Comparison of ENCODE assay signal across 13 cellular contexts in genomic region chr14:103128631-103129300, GRCh38. TPM values are rescaled to one million over a fixed set of nuclear protein-coding genes. Genes with fewer than 3 reads are reported as not detected.
A peak's percentile ranks its signal among the peaks of the same experiment; 100 is the strongest.
DNase-seq lines count a peak whose midpoint lies in the region; ATAC-seq, FAIRE-seq and TF ChIP-seq lines count a peak whose summit lies in the region.
"Had no signal": no experiment of that assay in that cellular context is flagged by ENCODE, and none has a peak within 500 bp of the region (broad histone marks: within the 10 kb centered on the region; RNA-seq: fewer than 3 reads in every experiment).

No MANE protein-coding gene starts in this region.

- peak overlapping the region; percentile 62 for H3K27ac ChIP-seq in epithelial cell of prostate
- peak overlapping the region in 2 of 4 donors; percentile 33 to 62 for H3K27ac ChIP-seq in pancreas
- H3K27ac ChIP-seq: KMS-11, Peyer's patch had no signal

- peak; percentile 42 for DNase-seq in CD14-positive monocyte (ENCODE audit: low spot score)
- peak; percentile 88 for DNase-seq in MG63
- DNase-seq in epithelial cell of prostate (ENCODE audit: low read depth, low spot score), result no peak
- peak in 5 of 6 donors; percentile 32 to 76 (median 43) for DNase-seq in pancreas
- DNase-seq in DMS114 treated with DMSO at 0.1 percent for 48 hours (lab: John Stamatoyannopoulos, UW; ENCODE audit: unreplicated experiment), result no peak
- DNase-seq in midbrain (lab: John Stamatoyannopoulos, UW), result no peak
- DNase-seq in AG08396 (ENCODE audit: low spot score), result no peak
- no peak for DNase-seq in activated naive CD4-positive, alpha-beta T cell treated with anti-CD3 and anti-CD28 coated beads, Interleukin-2, amount 10 ng/mL, durations not matched to agents 7 days and 5 days
- DNase-seq: CD4-positive, alpha-beta T cell; effector memory CD4-positive, alpha-beta T cell had no signal

- H3K36me3 ChIP-seq in MG63 (peaks cover 11% of the 10 kb centered on the region), pancreas (no peaks in the 10 kb centered on the region)

- H3K4me3 ChIP-seq in MG63 (no peak overlapping the region), pancreas (no peak overlapping the region)
- H3K4me3 ChIP-seq: Peyer's patch had no signal

- peak overlapping the region in 5 of 7 donors; percentile 41 to 82 (median 76) for H3K27ac Mint-ChIP-seq in CD14-positive monocyte
- H3K27ac Mint-ChIP-seq in activated naive CD4-positive, alpha-beta T cell treated with anti-CD3 and anti-CD28 coated beads, Interleukin-2, amount 10 ng/mL, durations not matched to agents 7 days and 5 days, result no peak overlapping the region
- H3K27ac Mint-ChIP-seq: CD4-positive, alpha-beta T cell had no signal

- CTCF ChIA-PET in activated naive CD4-positive, alpha-beta T cell treated with anti-CD3 and anti-CD28 coated beads, Interleukin-2, amount 10 ng/mL, durations not matched to agents 7 days and 5 days (lab: Charles Lee), result interaction anchor here (1.5 kb wide), 1 partner anchor 24 kb away, joined by 4 read pairs; no protein-coding TSS in a partner anchor

- TF ChIP-seq CTCF in CD14-positive monocyte (IDR thresholded peaks at IDR 0.05) (no peak), pancreas (IDR thresholded peaks at IDR 0.05) (no peak)

- H3K27me3 ChIP-seq in MG63 (no peaks in the 10 kb centered on the region), pancreas (no peaks in the 10 kb centered on the region)

- ATAC-seq in pancreas, result peak in 2 of 4 donors; percentile 14 to 18

- peaks cover 0 to 1% (median 0%) of the 10 kb centered on the region in 3 donors for H3K27me3 Mint-ChIP-seq in CD14-positive monocyte (ENCODE audit: low read depth in 3 of 3)
- peaks cover 36% of the 10 kb centered on the region for H3K27me3 Mint-ChIP-seq in activated naive CD4-positive, alpha-beta T cell treated with anti-CD3 and anti-CD28 coated beads, Interleukin-2, amount 10 ng/mL, durations not matched to agents 7 days and 5 days

- intact Hi-C loops in CD14-positive monocyte (cut with micrococcal nuclease), result no loop called here
- intact Hi-C loops in pancreas (cut with DNase I), result no loop called here

- peaks cover 36% of the 10 kb centered on the region for H3K4me1 Mint-ChIP-seq in CD14-positive monocyte
- H3K4me1 Mint-ChIP-seq in activated naive CD4-positive, alpha-beta T cell treated with anti-CD3 and anti-CD28 coated beads, Interleukin-2, amount 10 ng/mL, durations not matched to agents 7 days and 5 days, result no peaks in the 10 kb centered on the region

- peaks cover 0 to 2% (median 0%) of the 10 kb centered on the region in 7 donors for H3K9me3 Mint-ChIP-seq in CD14-positive monocyte
- H3K9me3 Mint-ChIP-seq in activated naive CD4-positive, alpha-beta T cell treated with anti-CD3 and anti-CD28 coated beads, Interleukin-2, amount 10 ng/mL, durations not matched to agents 7 days and 5 days, result no peaks in the 10 kb centered on the region
- H3K9me3 Mint-ChIP-seq: CD4-positive, alpha-beta T cell had no signal

- H3K4me3 Mint-ChIP-seq in CD14-positive monocyte, result no peak overlapping the region
- no peak overlapping the region for H3K4me3 Mint-ChIP-seq in activated naive CD4-positive, alpha-beta T cell treated with anti-CD3 and anti-CD28 coated beads, Interleukin-2, amount 10 ng/mL, durations not matched to agents 7 days and 5 days
- H3K4me3 Mint-ChIP-seq: CD4-positive, alpha-beta T cell had no signal

- peaks cover 4 to 17% (median 7%) of the 10 kb centered on the region in 3 donors for H3K4me1 ChIP-seq in pancreas

- WGBS in pancreas, 2 donors, result 62 to 69% methylated on average over 13 of the region's 13 CpGs

- H3K36me3 Mint-ChIP-seq in CD14-positive monocyte, result peaks cover 77 to 92% of the 10 kb centered on the region in 2 donors
- no peaks in the 10 kb centered on the region for H3K36me3 Mint-ChIP-seq in activated naive CD4-positive, alpha-beta T cell treated with anti-CD3 and anti-CD28 coated beads, Interleukin-2, amount 10 ng/mL, durations not matched to agents 7 days and 5 days

- no peaks in the 10 kb centered on the region for H3K9me3 ChIP-seq in MG63
- no peaks in the 10 kb centered on the region for H3K9me3 ChIP-seq in pancreas
- H3K9me3 ChIP-seq: Peyer's patch had no signal

- no peak for FAIRE-seq in pancreas (lab: Jason Lieb, UNC)

RNA-seq across cellular contexts. Expression of gene TNFAIP2, which starts 5.5 kb away (rescaled TPM):
- polyA plus RNA-seq in CD14-positive monocyte (10 to 100 TPM; 41.5 to 50.8 TPM), pancreas (100 to 1,000 TPM; 123 to 288 TPM)
- 86.5 and 90.4 TPM in 2 replicates for total RNA-seq in MG63 (2014; rRNA removed; shearing (Covaris generic); ENCODE audit: low replicate concordance)
- 100 to 1,000 TPM in 1 of 6 donors, 10 to 100 TPM in 3, 1 to 10 TPM in 2; 7.0 to 188 (median 27.7) TPM for total RNA-seq in pancreas

RNA-seq across cellular contexts. Expression of gene EXOC3L4, which starts 34.2 kb away (rescaled TPM):
- polyA plus RNA-seq in CD14-positive monocyte (not detected), pancreas (1 to 10 TPM; 5.0 to 8.9 TPM)
- total RNA-seq in MG63 (2014; rRNA removed; shearing (Covaris generic); ENCODE audit: low replicate concordance), result 0.17 TPM in 1 of 2 replicates, not detected in the other
- 1 to 10 TPM in 4 of 6 donors, under 1 TPM in 2; 0.63 to 6.2 (median 1.3) TPM for total RNA-seq in pancreas
- total RNA-seq: CD4-positive, alpha-beta T cell; mononuclear cell had no signal

RNA-seq across cellular contexts. Expression of gene LBHD2, which starts 44.8 kb away (rescaled TPM):
- polyA plus RNA-seq in CD14-positive monocyte (not detected), pancreas (not detected)
- not detected in 2 replicates for total RNA-seq in MG63 (2014; rRNA removed; shearing (Covaris generic); ENCODE audit: low replicate concordance)
- total RNA-seq in pancreas, result not detected
- total RNA-seq: CD4-positive, alpha-beta T cell; mononuclear cell; Peyer's patch had no signal

Comparison
In these comparisons a context has a peak if more than half of its experiments do, and no peak if none do; other contexts are left out.
1. DNase-seq: peak in CD14-positive monocyte (single experiment), MG63 (single experiment) and pancreas (5 of 6); none in epithelial cell of prostate (single experiment), DMS114 treated with DMSO at 0.1 percent for 48 hours (single experiment), midbrain (single experiment), AG08396 (single experiment) and activated naive CD4-positive, alpha-beta T cell treated with anti-CD3 and anti-CD28 coated beads, Interleukin-2, amount 10 ng/mL, durations not matched to agents 7 days and 5 days (single experiment).